ENCODE assay signal across 31 cellular contexts in the genomic region with DNA sequence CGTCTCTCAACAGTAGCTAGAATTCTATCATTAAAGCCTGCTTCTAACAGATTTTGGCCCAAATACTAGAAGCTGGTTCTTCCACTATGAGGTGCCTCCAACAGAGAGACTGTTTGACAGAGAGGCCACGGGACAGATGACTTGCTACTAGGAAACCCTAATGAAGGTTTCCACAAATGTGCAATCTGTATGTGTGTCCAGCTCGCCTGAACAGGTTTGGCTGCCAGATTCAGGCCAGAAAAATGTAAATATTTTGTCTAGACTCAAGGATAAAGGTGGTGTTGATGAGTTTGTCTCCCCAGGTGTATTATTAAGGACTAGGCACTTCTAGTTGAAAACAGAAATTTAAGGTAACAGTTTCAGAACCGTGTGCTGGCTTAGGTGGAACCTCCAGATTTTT.
"Had no signal": no experiment of that assay in that cellular context is flagged by ENCODE, and none has a peak within 500 bp of the region (broad histone marks: within the 10 kb centered on the region; RNA-seq: fewer than 3 reads in every experiment).

No MANE protein-coding gene starts in this region.

- ATAC-seq: activated T-cell treated with anti-CD3 and anti-CD28 coated beads, Interleukin-2, amount 50 U/mL, for 4 hours; activated T-helper 17 cell treated with anti-CD3 and anti-CD28 coated beads, Interleukin-2, amount 50 U/mL, for 72 hours; left cardiac atrium; naive thymus-derived CD8-positive, alpha-beta T cell; right cardiac atrium; stimulated activated effector memory CD8-positive, alpha-beta T cell treated with anti-CD3 and anti-CD28 coated beads, Interleukin-12 subunit alpha, Interleukin-12 subunit beta, amount 100 ng/mL, for 72 hours; stimulated activated naive CD8-positive, alpha-beta T cell treated with anti-CD3 and anti-CD28 coated beads, Interleukin-15, amount 100 ng/mL, for 72 hours; T-helper 17 cell; upper lobe of right lung had no signal

- H3K9me3 ChIP-seq: breast epithelium, thyroid gland, upper lobe of right lung had no signal

- H3K27ac ChIP-seq: breast epithelium, thyroid gland, upper lobe of right lung had no signal

- H3K4me3 ChIP-seq: breast epithelium, thyroid gland, upper lobe of right lung had no signal

- H3K4me3 Mint-ChIP-seq: activated CD4-positive, alpha-beta memory T cell treated with anti-CD3 and anti-CD28 coated beads, Interleukin-2, amount 10 ng/mL, durations not matched to agents 7 days and 5 days; activated CD4-positive, alpha-beta T cell treated with anti-CD3 and anti-CD28 coated beads, Interleukin-2, amount 10 ng/mL, durations not matched to agents 24 days and 14 days; activated T-cell treated with anti-CD3 and anti-CD28 coated beads, Interleukin-2, amount 50 U/mL, for 4 hours; activated T-helper 17 cell treated with anti-CD3 and anti-CD28 coated beads, Interleukin-2, amount 50 U/mL, for 72 hours; central memory CD8-positive, alpha-beta T cell; naive thymus-derived CD8-positive, alpha-beta T cell; neural crest cell; stimulated activated effector memory CD8-positive, alpha-beta T cell treated with anti-CD3 and anti-CD28 coated beads, Interleukin-12 subunit alpha, Interleukin-12 subunit beta, amount 100 ng/mL, for 72 hours; stimulated activated naive CD8-positive, alpha-beta T cell treated with anti-CD3 and anti-CD28 coated beads, Interleukin-15, amount 100 ng/mL, for 72 hours; T-helper 17 cell had no signal

- H3K27ac Mint-ChIP-seq: activated CD4-positive, alpha-beta memory T cell treated with anti-CD3 and anti-CD28 coated beads, Interleukin-2, amount 10 ng/mL, durations not matched to agents 7 days and 5 days; activated CD4-positive, alpha-beta T cell treated with anti-CD3 and anti-CD28 coated beads, Interleukin-2, amount 10 ng/mL, durations not matched to agents 24 days and 14 days; activated T-helper 17 cell treated with anti-CD3 and anti-CD28 coated beads, Interleukin-2, amount 50 U/mL, for 72 hours; naive thymus-derived CD8-positive, alpha-beta T cell; stimulated activated effector memory CD8-positive, alpha-beta T cell treated with anti-CD3 and anti-CD28 coated beads, Interleukin-12 subunit alpha, Interleukin-12 subunit beta, amount 100 ng/mL, for 72 hours; stimulated activated naive CD8-positive, alpha-beta T cell treated with anti-CD3 and anti-CD28 coated beads, Interleukin-15, amount 100 ng/mL, for 72 hours; T-helper 17 cell had no signal

- FAIRE-seq: colon, keratinocyte had no signal

- H3K4me1 ChIP-seq: breast epithelium, thyroid gland, upper lobe of right lung had no signal

- H3K36me3 ChIP-seq: breast epithelium, thyroid gland, upper lobe of right lung had no signal

- H3K4me1 Mint-ChIP-seq: activated CD4-positive, alpha-beta memory T cell treated with anti-CD3 and anti-CD28 coated beads, Interleukin-2, amount 10 ng/mL, durations not matched to agents 7 days and 5 days; activated CD4-positive, alpha-beta T cell treated with anti-CD3 and anti-CD28 coated beads, Interleukin-2, amount 10 ng/mL, durations not matched to agents 24 days and 14 days; activated T-helper 17 cell treated with anti-CD3 and anti-CD28 coated beads, Interleukin-2, amount 50 U/mL, for 72 hours; central memory CD8-positive, alpha-beta T cell; naive thymus-derived CD8-positive, alpha-beta T cell; stimulated activated effector memory CD8-positive, alpha-beta T cell treated with anti-CD3 and anti-CD28 coated beads, Interleukin-12 subunit alpha, Interleukin-12 subunit beta, amount 100 ng/mL, for 72 hours; stimulated activated naive CD8-positive, alpha-beta T cell treated with anti-CD3 and anti-CD28 coated beads, Interleukin-15, amount 100 ng/mL, for 72 hours; T-helper 17 cell had no signal

- H3K36me3 Mint-ChIP-seq: naive thymus-derived CD8-positive, alpha-beta T cell; stimulated activated effector memory CD8-positive, alpha-beta T cell treated with anti-CD3 and anti-CD28 coated beads, Interleukin-12 subunit alpha, Interleukin-12 subunit beta, amount 100 ng/mL, for 72 hours had no signal

- DNase-seq: activated CD4-positive, alpha-beta memory T cell treated with anti-CD3 and anti-CD28 coated beads, Interleukin-2, amount 10 ng/mL, durations not matched to agents 7 days and 5 days; activated CD4-positive, alpha-beta T cell treated with anti-CD3 and anti-CD28 coated beads, Interleukin-2, amount 10 ng/mL, durations not matched to agents 24 days and 14 days; activated CD4-positive, CD25-positive, alpha-beta regulatory T cell treated with anti-CD3 and anti-CD28 coated beads, Interleukin-2, amount 50 U/mL, for 72 hours; activated gamma-delta T cell treated with Interleukin-2 at 50 U/mL for 16 hours; activated naive CD4-positive, alpha-beta T cell treated with anti-CD3 and anti-CD28 coated beads, Interleukin-2, amount 50 U/mL, for 16 hours; activated T-cell treated with anti-CD3 and anti-CD28 coated beads, Interleukin-2, amount 50 U/mL, for 4 hours; amniotic stem cell; effector CD8-positive, alpha-beta T cell; erythroblast; head of caudate nucleus; hippocampal formation; left cardiac atrium; midbrain; naive thymus-derived CD8-positive, alpha-beta T cell; nucleus accumbens; posterior cingulate gyrus; right cardiac atrium; stimulated activated CD4-positive, alpha-beta T cell treated with anti-CD3 and anti-CD28 coated beads, Interleukin-12 subunit alpha, Interleukin-12 subunit beta, amount 100 ng/mL, for 4 hours; stimulated activated CD4-positive, alpha-beta T cell treated with anti-CD3 and anti-CD28 coated beads, Interleukin-4, amount 100 ng/mL, for 24 hours; stimulated activated naive CD8-positive, alpha-beta T cell treated with anti-CD3 and anti-CD28 coated beads, Interleukin-15, amount 100 ng/mL, for 72 hours; T-helper 17 cell; T1000; thyroid gland; upper lobe of right lung had no signal

- H3K9me3 Mint-ChIP-seq: activated CD4-positive, alpha-beta T cell treated with anti-CD3 and anti-CD28 coated beads, Interleukin-2, amount 10 ng/mL, durations not matched to agents 24 days and 14 days; activated T-cell treated with anti-CD3 and anti-CD28 coated beads, Interleukin-2, amount 50 U/mL, for 4 hours; activated T-helper 17 cell treated with anti-CD3 and anti-CD28 coated beads, Interleukin-2, amount 50 U/mL, for 72 hours; central memory CD8-positive, alpha-beta T cell; naive thymus-derived CD8-positive, alpha-beta T cell; neural crest cell; stimulated activated effector memory CD8-positive, alpha-beta T cell treated with anti-CD3 and anti-CD28 coated beads, Interleukin-12 subunit alpha, Interleukin-12 subunit beta, amount 100 ng/mL, for 72 hours; stimulated activated naive CD8-positive, alpha-beta T cell treated with anti-CD3 and anti-CD28 coated beads, Interleukin-15, amount 100 ng/mL, for 72 hours had no signal

- H3K27me3 Mint-ChIP-seq: activated CD4-positive, alpha-beta memory T cell treated with anti-CD3 and anti-CD28 coated beads, Interleukin-2, amount 10 ng/mL, durations not matched to agents 7 days and 5 days had no signal

- H3K27me3 ChIP-seq: breast epithelium, thyroid gland, upper lobe of right lung had no signal
